In the genomic region with DNA sequence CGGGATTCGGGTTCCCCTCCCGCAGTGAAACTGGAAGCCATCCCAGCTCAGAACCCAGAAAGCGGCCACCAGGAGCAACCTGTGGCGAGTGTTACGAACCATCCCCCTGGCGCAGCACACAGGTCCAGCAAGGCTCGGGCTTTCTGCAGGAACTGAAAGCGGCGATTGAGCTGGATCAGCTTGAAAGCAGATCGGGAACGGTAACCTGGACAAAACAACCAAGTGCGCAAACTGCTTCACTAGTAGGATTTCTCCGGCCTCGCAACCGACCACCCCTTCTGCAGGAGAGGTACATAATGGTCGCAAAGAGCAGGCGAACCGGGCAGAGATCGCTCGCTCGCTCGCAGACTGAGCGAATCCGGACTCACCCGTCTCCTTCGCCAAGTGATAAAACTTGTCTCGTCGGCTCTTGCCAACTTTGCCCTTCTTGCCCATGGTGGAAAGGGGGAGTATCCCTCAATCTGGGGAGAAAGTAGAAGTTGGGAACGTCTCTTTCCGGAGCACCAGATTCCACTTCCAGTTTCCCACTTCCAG, we compare ENCODE assay signal across 8 cellular contexts. TPM values are rescaled to one million over a fixed set of nuclear protein-coding genes. Genes with fewer than 3 reads are reported as not detected.
DNase-seq lines count a peak whose midpoint lies in the region; ATAC-seq and TF ChIP-seq lines count a peak whose summit lies in the region.

No MANE protein-coding gene starts in this region.

- peak overlapping the region; percentile 86 for H4K91ac ChIP-seq in IMR-90 (ENCODE audit: insufficient read depth, low read depth, low read length)

- H4K5ac ChIP-seq in IMR-90 (ENCODE audit: low read depth, low read length): peak overlapping the region; percentile 73

- POLR2A ChIA-PET in IMR-90 (lab: Charles Lee; ENCODE audit: unreplicated experiment): interaction anchor here (1.0 kb wide), 1 partner anchor 53 kb away, joined by 5 read pairs; the partner anchor contains the start of genes CCDC47 and DDX42

- peak overlapping the region; percentile 90 to 94 for H4K8ac ChIP-seq in IMR-90 (ENCODE audit: low read depth in 2 of 2, low read length in 2 of 2)

- H3K27me3 ChIP-seq in IMR-90 (ENCODE audit: control insufficient read depth, insufficient read depth, low read length) (no peaks in the 10 kb centered on the region), ascending aorta (no peaks in the 10 kb centered on the region)

- H2BK20ac ChIP-seq in IMR-90 (ENCODE audit: low read depth, low read length): no peak overlapping the region

- H2BK15ac ChIP-seq in IMR-90 (ENCODE audit: low read depth, low read length): peak overlapping the region; percentile 35; the same call in 1 of the 3 replicates

- dilution Hi-C loops in IMR-90 (cut with HindIII; ENCODE audit: low sequenced_read_pairs, unreplicated experiment): no loop called here

- peaks cover 46 to 86% of the 10 kb centered on the region in 2 experiments for H3K79me1 ChIP-seq in IMR-90 (ENCODE audit: low read depth in 1 of 2, low read length in 2 of 2)

- peak; percentile 41 for DNase-seq in IMR-90
- peak in 1 of 2 donors; percentile 73 for DNase-seq in ascending aorta (ENCODE audit: low spot score in 2 of 2)
- DNase-seq in immature natural killer cell: no peak
- DNase-seq in stimulated activated naive CD8-positive, alpha-beta T cell treated with anti-CD3 and anti-CD28 coated beads, Interleukin-15, amount 100 ng/mL, for 72 hours: no peak
- no peak for DNase-seq in stimulated activated CD8-positive, alpha-beta memory T cell treated with anti-CD3 and anti-CD28 coated beads, Interleukin-4, amount 100 ng/mL, for 48 hours
- DNase-seq in germinal center (ENCODE audit: low spot score): no peak
- no peak for DNase-seq in stimulated activated CD4-positive, alpha-beta T cell treated with anti-CD3 and anti-CD28 coated beads, Interleukin-1b, Interleukin-23, amount 100 ng/mL, for 48 hours

- peak overlapping the region; percentile 99 for H2AK9ac ChIP-seq in IMR-90 (replicated peaks; ENCODE audit: low read depth, low read length, poor library complexity)

- H3K36me3 ChIP-seq in IMR-90 (ENCODE audit: control insufficient read depth, insufficient read depth, low read length): peaks cover 63% of the 10 kb centered on the region
- H3K36me3 ChIP-seq in ascending aorta: peaks cover 58 to 69% of the 10 kb centered on the region in 2 donors

- no peak for TF ChIP-seq RAD21 in IMR-90 (IDR thresholded peaks at IDR 0.05; ENCODE audit: low read length)

- peak overlapping the region; percentile 94 to 98 (median 97) for H3K4me3 Mint-ChIP-seq in immature natural killer cell
- peak overlapping the region; percentile 93 to 95 for H3K4me3 Mint-ChIP-seq in stimulated activated naive CD8-positive, alpha-beta T cell treated with anti-CD3 and anti-CD28 coated beads, Interleukin-15, amount 100 ng/mL, for 72 hours

- H3K4me1 Mint-ChIP-seq in immature natural killer cell: peaks cover 63 to 75% of the 10 kb centered on the region in 2 donors
- H3K4me1 Mint-ChIP-seq in stimulated activated naive CD8-positive, alpha-beta T cell treated with anti-CD3 and anti-CD28 coated beads, Interleukin-15, amount 100 ng/mL, for 72 hours: peaks cover 81% of the 10 kb centered on the region

- no peak for TF ChIP-seq POLR2A in IMR-90 (IDR thresholded peaks at IDR 0.05; ENCODE audit: low read depth, low read length)

- no TSS peak for BruUV-seq in IMR-90 (replicated peaks; lab: Mats Ljungman, UMichigan)

- H2AK5ac ChIP-seq in IMR-90 (ENCODE audit: low read depth, low read length): peak overlapping the region; percentile 95

- CTCF ChIA-PET in IMR-90 (lab: Yijun Ruan, JAX): interaction anchor here (0.6 to 1.0 kb wide), 3 partner anchors 9 to 680 kb away, joined by 3 to 4 read pairs (median 3); partner anchors contain the start of gene CEP95

- peak overlapping the region; percentile 71 for H2BK5ac ChIP-seq in IMR-90 (ENCODE audit: low read depth, low read length, poor library complexity, severe bottlenecking)

- no peaks in the 10 kb centered on the region for H3K9me3 ChIP-seq in IMR-90 (ENCODE audit: control insufficient read depth, insufficient read depth, low read length)
- H3K9me3 ChIP-seq in ascending aorta: no peaks in the 10 kb centered on the region

- H2AFZ ChIP-seq in IMR-90 (replicated peaks; ENCODE audit: low read length, poor library complexity): peak overlapping the region; percentile 98

- H3K18ac ChIP-seq in IMR-90 (ENCODE audit: low read depth, low read length): peak overlapping the region; percentile 41

- H3K27ac Mint-ChIP-seq in immature natural killer cell: peak overlapping the region; percentile 94 to 99 (median 98)
- H3K27ac Mint-ChIP-seq in stimulated activated naive CD8-positive, alpha-beta T cell treated with anti-CD3 and anti-CD28 coated beads, Interleukin-15, amount 100 ng/mL, for 72 hours: peak overlapping the region; percentile 99 to 100

- peak overlapping the region; percentile 93 for H3K27ac ChIP-seq in IMR-90 (ENCODE audit: insufficient read depth, low read length)
- H3K27ac ChIP-seq in ascending aorta: peak overlapping the region; percentile 89 to 90

- H3K14ac ChIP-seq in IMR-90 (replicated peaks; ENCODE audit: low read depth, low read length): peak overlapping the region; percentile 96

- H3K36me3 Mint-ChIP-seq in immature natural killer cell: peaks cover 22 to 55% (median 38%) of the 10 kb centered on the region in 3 donors

- peak overlapping the region; percentile 56; the same call in 1 of the 2 replicates for H2BK120ac ChIP-seq in IMR-90 (ENCODE audit: low read depth, low read length)

- peak overlapping the region; percentile 89 for H3K4ac ChIP-seq in IMR-90 (ENCODE audit: low read depth, low read length)

- peak overlapping the region; percentile 82 for H3K9ac ChIP-seq in IMR-90 (ENCODE audit: low read depth, low read length)

- no peaks in the 10 kb centered on the region for H3K9me3 Mint-ChIP-seq in immature natural killer cell
- no peaks in the 10 kb centered on the region for H3K9me3 Mint-ChIP-seq in stimulated activated naive CD8-positive, alpha-beta T cell treated with anti-CD3 and anti-CD28 coated beads, Interleukin-15, amount 100 ng/mL, for 72 hours

- peaks cover 5 to 27% (median 6%) of the 10 kb centered on the region in 3 donors for H3K27me3 Mint-ChIP-seq in immature natural killer cell (ENCODE audit: low read depth in 3 of 3)
- no peaks in the 10 kb centered on the region for H3K27me3 Mint-ChIP-seq in stimulated activated naive CD8-positive, alpha-beta T cell treated with anti-CD3 and anti-CD28 coated beads, Interleukin-15, amount 100 ng/mL, for 72 hours

- H3K4me2 ChIP-seq in IMR-90 (ENCODE audit: low read depth, low read length): peak overlapping the region; percentile 86

- in situ Hi-C loops in IMR-90 (cut with MboI; ENCODE audit: low sequenced_read_pairs): no loop called here

- H3K4me1 ChIP-seq in IMR-90 (ENCODE audit: control insufficient read depth, insufficient read depth, low read length) (peaks cover 1% of the 10 kb centered on the region; the same call in 1 of the 2 replicates), ascending aorta (peaks cover 10 to 22% of the 10 kb centered on the region in 2 donors)

- H3K9me1 ChIP-seq in IMR-90 (ENCODE audit: insufficient read depth, low read length): peaks cover 13% of the 10 kb centered on the region

- peak overlapping the region; percentile 79 for H3K4me3 ChIP-seq in IMR-90 (ENCODE audit: insufficient read depth, low read depth, low read length)
- H3K4me3 ChIP-seq in ascending aorta: peak overlapping the region; percentile 66 to 90

- H4K20me1 ChIP-seq in IMR-90 (ENCODE audit: insufficient read depth, low read length): peaks cover 33% of the 10 kb centered on the region

- ATAC-seq in GM18517 (IDR thresholded peaks at IDR 0.05; ENCODE audit: unreplicated experiment) (peak; percentile 5), IMR-90 (ENCODE audit: low read depth) (peak; percentile 4)
- ATAC-seq in stimulated activated naive CD8-positive, alpha-beta T cell treated with anti-CD3 and anti-CD28 coated beads, Interleukin-15, amount 100 ng/mL, for 72 hours: peak; percentile 13

- intact Hi-C loops in IMR-90 (cut with micrococcal nuclease) (loop anchor here (2.0 kb wide), 1 partner anchor 22 kb away; no protein-coding TSS in a partner anchor), ascending aorta (cut with DNase I) (loop anchor here (1.0 to 5.0 kb wide), 6 partner anchors 17 to 681 kb away; partner anchors contain the start of genes CCDC47, CEP95, DCAF7 and DDX5)

- TF ChIP-seq CTCF in IMR-90 (conservative IDR thresholded peaks at IDR 0.05; ENCODE audit: low read depth, low read length): 0 out of 2 replicates have a peak, but pooled peaks have one; percentile 6
- TF ChIP-seq CTCF in ascending aorta (IDR thresholded peaks at IDR 0.05): no peak

- H3K23ac ChIP-seq in IMR-90 (ENCODE audit: low read depth, low read length): peak overlapping the region; percentile 96

- H3K56ac ChIP-seq in IMR-90 (ENCODE audit: extremely low read depth, insufficient read depth, low read length): peak overlapping the region; percentile 92

- WGBS in IMR-90 (ENCODE audit: extremely low coverage in 2 of 2, insufficient read length in 1 of 2), 2 experiments: 0% methylated on average over 5 of the region's 31 CpGs; no CpG with 5 or more reads in 1 of the 2 experiments

RNA-seq across cellular contexts. Expression of gene PSMC5, which starts 0.7 kb away (rescaled TPM):
- total RNA-seq in IMR-90 (2012; rRNA removed) (104 and 105 TPM in 2 replicates), ascending aorta (83.7 TPM)
- polyA plus RNA-seq in IMR-90 (2012; rRNA removed) (165 and 175 TPM in 2 replicates), immature natural killer cell (100 to 1,000 TPM; 130 to 222 (median 148) TPM)
- 104 and 142 TPM in 2 replicates for polyA plus RNA-seq in IMR-90 (2012; cell fraction: cytosol; rRNA removed)
- polyA plus RNA-seq in IMR-90 (2012; cell fraction: nucleus; rRNA removed; ENCODE audit: low replicate concordance): 92.5 and 145 TPM in 2 replicates

RNA-seq across cellular contexts. Expression of gene FTSJ3, which starts 0.9 kb away (rescaled TPM):
- total RNA-seq in IMR-90 (2012; rRNA removed) (68.1 and 69.4 TPM in 2 replicates), ascending aorta (18.2 TPM)
- polyA plus RNA-seq in IMR-90 (2012; rRNA removed) (45.4 and 51.3 TPM in 2 replicates), immature natural killer cell (10 to 100 TPM; 13.3 to 37.9 (median 19.0) TPM)
- 22.2 and 33.6 TPM in 2 replicates for polyA plus RNA-seq in IMR-90 (2012; cell fraction: cytosol; rRNA removed)
- polyA plus RNA-seq in IMR-90 (2012; cell fraction: nucleus; rRNA removed; ENCODE audit: low replicate concordance): 63.3 and 90.0 TPM in 2 replicates

RNA-seq across cellular contexts. Expression of gene SMARCD2, which starts 15.9 kb away (rescaled TPM):
- total RNA-seq in IMR-90 (2012; rRNA removed) (72.8 and 91.2 TPM in 2 replicates), ascending aorta (78.0 TPM)
- polyA plus RNA-seq in IMR-90 (2012; rRNA removed) (53.7 and 56.9 TPM in 2 replicates), immature natural killer cell (10 to 100 TPM; 77.9 to 83.7 (median 82.9) TPM)
- 28.3 and 43.2 TPM in 2 replicates for polyA plus RNA-seq in IMR-90 (2012; cell fraction: cytosol; rRNA removed)
- 64.7 and 69.4 TPM in 2 replicates for polyA plus RNA-seq in IMR-90 (2012; cell fraction: nucleus; rRNA removed; ENCODE audit: low replicate concordance)

RNA-seq across cellular contexts. Expression of gene CSH2, which starts 46.9 kb away (rescaled TPM):
- total RNA-seq in IMR-90 (2012; rRNA removed) (not detected in 2 replicates), ascending aorta (not detected)
- polyA plus RNA-seq in IMR-90 (2012; rRNA removed) (not detected in 2 replicates), immature natural killer cell (not detected)
- not detected in 2 replicates for polyA plus RNA-seq in IMR-90 (2012; cell fraction: cytosol; rRNA removed)
- not detected in 2 replicates for polyA plus RNA-seq in IMR-90 (2012; cell fraction: nucleus; rRNA removed; ENCODE audit: low replicate concordance)

RNA-seq across cellular contexts. Expression of gene DDX42, which starts 52.6 kb away (rescaled TPM):
- total RNA-seq in IMR-90 (2012; rRNA removed) (74.7 and 75.8 TPM in 2 replicates), ascending aorta (37.5 TPM)
- polyA plus RNA-seq in IMR-90 (2012; rRNA removed) (75.6 and 91.5 TPM in 2 replicates), immature natural killer cell (10 to 100 TPM in 1 of 3 donors, 1 to 10 TPM in 2; 4.8 to 18.2 (median 5.5) TPM)
- polyA plus RNA-seq in IMR-90 (2012; cell fraction: cytosol; rRNA removed): 18.9 and 19.1 TPM in 2 replicates
- 62.8 and 303 TPM in 2 replicates for polyA plus RNA-seq in IMR-90 (2012; cell fraction: nucleus; rRNA removed; ENCODE audit: low replicate concordance)
